ENCODE assay signal across 8 cellular contexts in the genomic region with DNA sequence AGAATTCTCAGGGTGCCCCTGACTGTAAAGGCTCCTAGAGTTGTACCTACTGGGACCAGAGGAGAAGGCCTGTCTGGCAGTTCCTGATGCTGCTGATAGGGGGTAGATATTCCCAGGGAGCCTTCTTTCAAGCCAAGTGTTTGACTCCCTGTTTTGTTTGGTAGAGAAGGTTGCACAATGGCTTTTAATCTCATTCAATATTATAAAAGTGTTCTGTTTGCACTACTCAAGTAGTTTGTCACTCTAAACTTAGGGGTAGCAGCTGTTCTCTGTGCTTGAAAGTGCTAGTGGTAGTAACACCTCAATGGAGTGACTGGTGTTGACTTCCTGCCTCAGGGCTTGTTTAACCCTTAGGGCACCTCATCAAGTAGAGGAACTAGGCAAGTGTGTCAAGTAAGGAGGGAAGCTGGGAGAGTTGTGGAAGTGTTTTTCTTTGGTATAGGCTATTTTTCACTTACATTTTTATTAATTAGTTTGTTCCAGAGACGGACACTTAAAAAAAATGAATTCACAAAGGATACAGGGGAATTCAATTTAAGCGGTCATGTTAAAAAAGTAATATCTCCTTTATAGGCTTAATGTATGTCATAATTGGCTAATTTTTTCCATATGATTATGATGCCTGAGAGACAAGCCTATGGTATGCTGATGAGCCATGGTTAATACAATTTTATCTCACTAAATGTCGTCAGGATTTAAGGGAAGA. TPM values are rescaled to one million over a fixed set of nuclear protein-coding genes. Genes with fewer than 3 reads are reported as not detected.
DNase-seq lines count a peak whose midpoint lies in the region; ATAC-seq lines count a peak whose summit lies in the region.

No MANE protein-coding gene starts in this region.

- WGBS in thymus = 100% methylated on average over 3 of the region's 3 CpGs

- H3K4me1 ChIP-seq in SJCRH30 = peaks cover 17% of the 10 kb centered on the region
- peaks cover 4% of the 10 kb centered on the region for H3K4me1 ChIP-seq in thymus (ENCODE audit: control insufficient read depth, insufficient read depth, low read length)

- no peaks in the 10 kb centered on the region for H3K9me3 Mint-ChIP-seq in activated T-cell treated with anti-CD3 and anti-CD28 coated beads, Interleukin-2, amount 50 U/mL, for 4 hours

- peaks cover 1% of the 10 kb centered on the region for H3K36me3 Mint-ChIP-seq in activated T-cell treated with anti-CD3 and anti-CD28 coated beads, Interleukin-2, amount 50 U/mL, for 4 hours (ENCODE audit: insufficient read depth)

- H3K27me3 ChIP-seq in SJCRH30 (no peaks in the 10 kb centered on the region), thymus (ENCODE audit: control insufficient read depth, insufficient read depth) (no peaks in the 10 kb centered on the region)

- peaks cover 29% of the 10 kb centered on the region for H3K4me1 Mint-ChIP-seq in activated T-cell treated with anti-CD3 and anti-CD28 coated beads, Interleukin-2, amount 50 U/mL, for 4 hours (ENCODE audit: low read depth)

- no peaks in the 10 kb centered on the region for H3K9me3 ChIP-seq in SJCRH30 (replicated peaks)
- no peaks in the 10 kb centered on the region for H3K9me3 ChIP-seq in thymus (ENCODE audit: control insufficient read depth)

- no peaks in the 10 kb centered on the region for H3K36me3 ChIP-seq in SJCRH30
- peaks cover 16% of the 10 kb centered on the region for H3K36me3 ChIP-seq in thymus (ENCODE audit: control insufficient read depth, insufficient read depth)

- H3K27me3 Mint-ChIP-seq in activated T-cell treated with anti-CD3 and anti-CD28 coated beads, Interleukin-2, amount 50 U/mL, for 4 hours (ENCODE audit: low read depth) = no peaks in the 10 kb centered on the region

- no peak overlapping the region for H3K4me3 Mint-ChIP-seq in activated T-cell treated with anti-CD3 and anti-CD28 coated beads, Interleukin-2, amount 50 U/mL, for 4 hours

- no peak for DNase-seq in activated T-cell treated with anti-CD3 and anti-CD28 coated beads, Interleukin-2, amount 50 U/mL, for 4 hours
- DNase-seq in activated T-cell treated with anti-CD3 and anti-CD28 coated beads, Interleukin-2, amount 50 U/mL, for 1 hour = no peak
- DNase-seq in SJCRH30 (peak; percentile 36 to 67), hepatic stellate cell (ENCODE audit: low spot score) (peak; percentile 51), hippocampal formation (lab: John Stamatoyannopoulos, UW) (no peak), GM19238 (ENCODE audit: insufficient read length, low spot score) (no peak), dermis blood vessel endothelial cell (no peak)

- ATAC-seq in activated T-cell treated with anti-CD3 and anti-CD28 coated beads, Interleukin-2, amount 50 U/mL, for 4 hours = peak; percentile 78 to 81

- no peak overlapping the region for H3K4me3 ChIP-seq in SJCRH30
- no peak overlapping the region for H3K4me3 ChIP-seq in thymus (ENCODE audit: low read length)

- H3K27ac ChIP-seq in SJCRH30 (peak overlapping the region; percentile 58), thymus (ENCODE audit: low read depth) (peak overlapping the region; percentile 69)

RNA-seq across cellular contexts. Expression of a gene that starts 38.1 kb away (rescaled TPM):
- 1 to 10 TPM; 7.6 to 8.5 (median 8.2) TPM for total RNA-seq in activated T-cell treated with anti-CD3 and anti-CD28 coated beads, Interleukin-2, amount 50 U/mL, for 4 hours
- total RNA-seq in SJCRH30 (2014; rRNA removed; shearing (Covaris generic)) = 4.4 and 4.8 TPM in 2 replicates
- 6.7 TPM for polyA plus RNA-seq in thymus
- 4.9 and 6.8 TPM in 2 replicates for total RNA-seq in dermis blood vessel endothelial cell

RNA-seq across cellular contexts. Expression of a gene that starts 59.5 kb away (rescaled TPM):
- total RNA-seq in activated T-cell treated with anti-CD3 and anti-CD28 coated beads, Interleukin-2, amount 50 U/mL, for 4 hours = 100 to 1,000 TPM; 262 to 307 (median 280) TPM
- total RNA-seq in SJCRH30 (2014; rRNA removed; shearing (Covaris generic)) = 140 and 147 TPM in 2 replicates
- polyA plus RNA-seq in thymus = 59.5 TPM
- 150 and 174 TPM in 2 replicates for total RNA-seq in dermis blood vessel endothelial cell

Comparison
In these comparisons a context has a peak if more than half of its experiments do, and no peak if none do; other contexts are left out.
1. DNase-seq: peak in SJCRH30 (2 of 2) and hepatic stellate cell (single experiment); none in activated T-cell treated with anti-CD3 and anti-CD28 coated beads, Interleukin-2, amount 50 U/mL, for 4 hours (single experiment), activated T-cell treated with anti-CD3 and anti-CD28 coated beads, Interleukin-2, amount 50 U/mL, for 1 hour (single experiment), hippocampal formation (0 of 2), GM19238 (single experiment) and dermis blood vessel endothelial cell (single experiment).